ENCODE assay signal across 11 cellular contexts in genomic region chr10:58026036-58026435, GRCh38.
DNase-seq lines count a peak whose midpoint lies in the region; ATAC-seq lines count a peak whose summit lies in the region.
"Had no signal": no experiment of that assay in that cellular context is flagged by ENCODE, and none has a peak within 500 bp of the region (broad histone marks: within the 10 kb centered on the region; RNA-seq: fewer than 3 reads in every experiment).

No MANE protein-coding gene starts in this region.

- H2BK120ac ChIP-seq in mesenchymal stem cell (ENCODE audit: low read depth, low read length), result no peak overlapping the region

- no peaks in the 10 kb centered on the region for H3K36me3 ChIP-seq in mesenchymal stem cell (ENCODE audit: control insufficient read depth in 1 of 2, insufficient read depth in 2 of 2, low read depth in 1 of 2, low read length in 2 of 2)
- H3K36me3 ChIP-seq: BLaER1 treated with 17β-estradiol and CSF1 and Interleukin-3, amounts not matched to agents 10 nM and 100 nM had no signal

- no peak overlapping the region for H3K4me2 ChIP-seq in mesenchymal stem cell (ENCODE audit: low read length, poor library complexity, severe bottlenecking)
- H3K4me2 ChIP-seq: GM23338 had no signal

- H3K79me1 ChIP-seq in mesenchymal stem cell (replicated peaks; ENCODE audit: low read length, poor library complexity, severe bottlenecking), result no peaks in the 10 kb centered on the region

- H3K27me3 ChIP-seq in mesenchymal stem cell (ENCODE audit: control insufficient read depth in 1 of 2, insufficient read depth in 1 of 2, low read length in 2 of 2), result no peaks in the 10 kb centered on the region
- H3K27me3 ChIP-seq: BLaER1 treated with 17β-estradiol and CSF1 and Interleukin-3, amounts not matched to agents 10 nM and 100 nM had no signal

- H2BK12ac ChIP-seq in mesenchymal stem cell (ENCODE audit: low read length in 2 of 2), result no peak overlapping the region

- H3K4me3 ChIP-seq in mesenchymal stem cell (ENCODE audit: insufficient read depth in 1 of 2, low read depth in 1 of 2, low read length in 2 of 2), result no peak overlapping the region
- H3K4me3 ChIP-seq: BLaER1 treated with 17β-estradiol and CSF1 and Interleukin-3, amounts not matched to agents 10 nM and 100 nM; GM23338 had no signal

- H2BK15ac ChIP-seq in mesenchymal stem cell (ENCODE audit: low read depth, poor library complexity, severe bottlenecking), result no peak overlapping the region

- peak overlapping the region; percentile 64 for H2AK5ac ChIP-seq in mesenchymal stem cell (ENCODE audit: low read length, severe bottlenecking)

- H2AFZ ChIP-seq in mesenchymal stem cell (ENCODE audit: low read depth, low read length), result no peak overlapping the region
- H2AFZ ChIP-seq: GM23338 had no signal

- no peak for ATAC-seq in GM19035 (IDR thresholded peaks at IDR 0.05; ENCODE audit: unreplicated experiment)
- ATAC-seq: CD8-positive, alpha-beta T cell; GM23338 had no signal

- H3K27ac ChIP-seq in mesenchymal stem cell (ENCODE audit: low read length, poor library complexity, severe bottlenecking), result no peak overlapping the region
- H3K27ac ChIP-seq: BLaER1 treated with 17β-estradiol and CSF1 and Interleukin-3, amounts not matched to agents 10 nM and 100 nM had no signal

- no peak overlapping the region for H2BK5ac ChIP-seq in mesenchymal stem cell (ENCODE audit: low read depth, low read length, poor library complexity, severe bottlenecking)

- no peak overlapping the region for H3K23ac ChIP-seq in mesenchymal stem cell (ENCODE audit: low read length in 2 of 2)

- WGBS in mesenchymal stem cell, result 100% methylated on average over 2 of the region's 3 CpGs

- H3K14ac ChIP-seq in mesenchymal stem cell (ENCODE audit: low read length in 2 of 2), result no peak overlapping the region

- H3K9ac ChIP-seq in mesenchymal stem cell (ENCODE audit: low read length), result no peak overlapping the region
- H3K9ac ChIP-seq: BLaER1 treated with 17β-estradiol and CSF1 and Interleukin-3, amounts not matched to agents 10 nM and 100 nM had no signal

- H4K8ac ChIP-seq in mesenchymal stem cell (ENCODE audit: low read length), result no peak overlapping the region

- H3K9me3 ChIP-seq in mesenchymal stem cell (ENCODE audit: control insufficient read depth, low read length), result no peaks in the 10 kb centered on the region

- no peak overlapping the region for H3K18ac ChIP-seq in mesenchymal stem cell (ENCODE audit: low read depth in 1 of 2, low read length in 2 of 2)

- DNase-seq in NCI-H345 (lab: John Stamatoyannopoulos, UW), result peak; percentile 11
- no peak for DNase-seq in NCI-H345 treated with DMSO at 0.1 percent for 48 hours (lab: John Stamatoyannopoulos, UW; ENCODE audit: unreplicated experiment)
- DNase-seq in NCI-H2227 treated with DMSO at 0.1 percent for 48 hours (lab: John Stamatoyannopoulos, UW), result peak; percentile 6
- no peak for DNase-seq in mesenchymal stem cell
- DNase-seq in stimulated activated CD4-positive, alpha-beta T cell treated with anti-CD3 and anti-CD28 coated beads, Interleukin-4, amount 100 ng/mL, for 4 hours, result no peak
- DNase-seq: Calu3; CD8-positive, alpha-beta T cell; HCEC 1CT had no signal

- H4K91ac ChIP-seq in mesenchymal stem cell (ENCODE audit: low read length), result no peak overlapping the region

- no peak overlapping the region for H3K4ac ChIP-seq in mesenchymal stem cell (ENCODE audit: low read depth in 1 of 2, low read length in 2 of 2)

- peaks cover 2% of the 10 kb centered on the region for H3K4me1 ChIP-seq in mesenchymal stem cell (ENCODE audit: control insufficient read depth, insufficient read depth, low read depth, low read length)

Comparison
In these comparisons a context has a peak if more than half of its experiments do, and no peak if none do; other contexts are left out.
1. DNase-seq: peak in NCI-H345 (single experiment) and NCI-H2227 treated with DMSO at 0.1 percent for 48 hours (single experiment); none in NCI-H345 treated with DMSO at 0.1 percent for 48 hours (single experiment), mesenchymal stem cell (single experiment) and stimulated activated CD4-positive, alpha-beta T cell treated with anti-CD3 and anti-CD28 coated beads, Interleukin-4, amount 100 ng/mL, for 4 hours (0 of 2).